26 cellular contexts compared by ENCODE assay signal in genomic region chr5:112351225-112351624, GRCh38.
"Had no signal": no experiment of that assay in that cellular context is flagged by ENCODE, and none has a peak within 500 bp of the region (broad histone marks: within the 10 kb centered on the region; RNA-seq: fewer than 3 reads in every experiment).

No MANE protein-coding gene starts in this region.

- ATAC-seq: activated CD4-positive, alpha-beta T cell treated with anti-CD3 and anti-CD28 coated beads for 36 hours; activated CD8-positive, alpha-beta memory T cell treated with anti-CD3 and anti-CD28 coated beads, Interleukin-2, amount 10 ng/mL, durations not matched to agents 7 days and 5 days; activated CD8-positive, alpha-beta T cell treated with anti-CD3 and anti-CD28 coated beads, Interleukin-2, amount 10 ng/mL, durations not matched to agents 7 days and 5 days; activated naive CD8-positive, alpha-beta T cell treated with anti-CD3 and anti-CD28 coated beads, Interleukin-2, amount 50 U/mL, for 24 hours; body of pancreas; esophagus mucosa had no signal

- H3K4me1 ChIP-seq: body of pancreas, colonic mucosa had no signal

- H3K9me3 ChIP-seq: adrenal gland, body of pancreas, colonic mucosa had no signal

- DNase-seq: activated CD4-positive, alpha-beta memory T cell treated with anti-CD3 and anti-CD28 coated beads for 36 hours; activated CD4-positive, alpha-beta T cell treated with anti-CD3 and anti-CD28 coated beads for 36 hours; activated CD4-positive, alpha-beta T cell treated with anti-CD3 and anti-CD28 coated beads, Interleukin-2, amount 10 ng/mL, durations not matched to agents 24 days and 14 days; activated CD4-positive, CD25-positive, alpha-beta regulatory T cell; activated CD4-positive, CD25-positive, alpha-beta regulatory T cell treated with anti-CD3 and anti-CD28 coated beads, Interleukin-2, amount 50 U/mL, for 72 hours; activated CD8-positive, alpha-beta memory T cell treated with anti-CD3 and anti-CD28 coated beads, Interleukin-2, amount 10 ng/mL, durations not matched to agents 7 days and 5 days; activated CD8-positive, alpha-beta memory T cell treated with anti-CD3 and anti-CD28 coated beads, Interleukin-2, amount 50 U/mL, for 4 hours; activated CD8-positive, alpha-beta T cell treated with anti-CD3 and anti-CD28 coated beads, Interleukin-2, amount 10 ng/mL, durations not matched to agents 7 days and 5 days; activated effector memory CD4-positive, alpha-beta T cell treated with anti-CD3 and anti-CD28 coated beads, Interleukin-2, amount 50 U/mL, for 16 hours; activated naive CD4-positive, alpha-beta T cell treated with anti-CD3 and anti-CD28 coated beads for 36 hours; activated naive CD8-positive, alpha-beta T cell treated with anti-CD3 and anti-CD28 coated beads for 36 hours; activated naive CD8-positive, alpha-beta T cell treated with anti-CD3 and anti-CD28 coated beads, Interleukin-2, amount 50 U/mL, for 24 hours; activated T-cell treated with anti-CD3 and anti-CD28 coated beads, Interleukin-2, amount 50 U/mL, for 1 hour; activated T-cell treated with anti-CD3 and anti-CD28 coated beads, Interleukin-2, amount 50 U/mL, for 48 hours; adrenal gland; amygdala; aorta; body of pancreas; central memory CD4-positive, alpha-beta T cell; cerebellar nuclear complex; colonic mucosa; effector CD8-positive, alpha-beta T cell; foreskin fibroblast; glutamatergic neuron; T-helper 2 cell had no signal

- H3K36me3 ChIP-seq: adrenal gland, colonic mucosa had no signal

- H3K4me3 ChIP-seq: adrenal gland, body of pancreas, colonic mucosa had no signal

- H3K27ac ChIP-seq: adrenal gland, body of pancreas, colonic mucosa had no signal

- H3K27me3 ChIP-seq: adrenal gland, body of pancreas, colonic mucosa had no signal
